ENCODE assay signal across 10 cellular contexts in genomic region chr10:74156919-74157289, GRCh38. TPM values are rescaled to one million over a fixed set of nuclear protein-coding genes. Genes with fewer than 3 reads are reported as not detected.
A peak's percentile ranks its signal among the peaks of the same experiment; 100 is the strongest.
DNase-seq lines count a peak whose midpoint lies in the region; ATAC-seq, FAIRE-seq and TF ChIP-seq lines count a peak whose summit lies in the region.
"Had no signal": no experiment of that assay in that cellular context is flagged by ENCODE, and none has a peak within 500 bp of the region (broad histone marks: within the 10 kb centered on the region; RNA-seq: fewer than 3 reads in every experiment).

No MANE protein-coding gene starts in this region.

- FAIRE-seq in GM19239 (lab: Jason Lieb, UNC) (peak; percentile 88), K562 (lab: Jason Lieb, UNC) (no peak)

- ATAC-seq in K562, result peak; percentile 22
- peak; percentile 39 to 70 (median 62) for ATAC-seq in psoas muscle
- ATAC-seq in GM18517 (IDR thresholded peaks at IDR 0.05; ENCODE audit: unreplicated experiment), result no peak
- ATAC-seq: activated T-helper 17 cell treated with anti-CD3 and anti-CD28 coated beads, Interleukin-2, amount 50 U/mL, for 72 hours; natural killer cell had no signal

- BruUV-seq in K562 (replicated peaks; lab: Mats Ljungman, UMichigan), result no TSS peak

- 9% methylated on average over 2 of the region's 2 CpGs for WGBS in K562 (ENCODE audit: insufficient coverage, low coverage, missing lambda C conversion rate)
- WGBS in psoas muscle, 3 donors, result 12 to 23% (median 15%) methylated on average over 2 of the region's 2 CpGs

- peaks cover 58% of the 10 kb centered on the region for H3K79me2 ChIP-seq in K562 (ENCODE audit: control insufficient read depth, insufficient read depth, low read length)

- POLR2A ChIA-PET in K562 (lab: Yijun Ruan, JAX), result interaction anchor here (0.6 to 3.9 kb wide), 5 partner anchors 9 to 874 kb away, joined by 3 to 18 read pairs (median 4); no protein-coding TSS in a partner anchor

- CTCF ChIA-PET in K562 (lab: Yijun Ruan, JAX; ENCODE audit: low intra/inter-chr PET ratio), result no interaction called here

- no peak for TF ChIP-seq RAD21 in K562 (CRISPR knock-in tag; conservative IDR thresholded peaks at IDR 0.05 in 1 of 2, IDR thresholded peaks at IDR 0.05 in 1 of 2)

- H3K4me1 ChIP-seq in K562 (replicated peaks in 1 of 2; ENCODE audit: control insufficient read depth in 2 of 2, insufficient read depth in 2 of 2, low read length in 2 of 2) (peaks cover 4 to 26% of the 10 kb centered on the region in 2 experiments; a peak in 4 of 5 replicates), psoas muscle (peaks cover 38% of the 10 kb centered on the region)

- H4K20me1 ChIP-seq in K562 (replicated peaks; ENCODE audit: control insufficient read depth, insufficient read depth, low read length), result no peaks in the 10 kb centered on the region

- intact Hi-C loops in K562 (cut with micrococcal nuclease), result no loop called here
- intact Hi-C loops in psoas muscle (cut with DNase I), result no loop called here

- no peak for DNase-seq in GM19239 (ENCODE audit: insufficient read length, low spot score)
- DNase-seq in KBM-7, result peak; percentile 61
- peak; percentile 38 to 57 (median 49) for DNase-seq in K562 (ENCODE audit: extremely low read depth in 1 of 4, low spot score in 3 of 4)
- DNase-seq in psoas muscle, result peak; percentile 34 to 61
- no peak for DNase-seq in stimulated activated CD4-positive, alpha-beta T cell treated with anti-CD3 and anti-CD28 coated beads, Interleukin-1b, Interleukin-23, amount 100 ng/mL, for 48 hours
- no peak for DNase-seq in NCI-H2227 treated with DMSO at 0.1 percent for 48 hours (lab: John Stamatoyannopoulos, UW)
- DNase-seq: natural killer cell had no signal

- H3K9ac ChIP-seq in K562 (ENCODE audit: insufficient read depth in 1 of 2, low read depth in 2 of 2, low read length in 2 of 2), result peak overlapping the region in 1 of 2 experiments; percentile 56; a peak in 1 of 4 replicates

- H3K36me3 ChIP-seq in K562 (ENCODE audit: control insufficient read depth, insufficient read depth, low read length) (no peaks in the 10 kb centered on the region), psoas muscle (ENCODE audit: insufficient read depth in 1 of 2, low read depth in 1 of 2) (no peaks in the 10 kb centered on the region)

- H3K27ac ChIP-seq in K562 (ENCODE audit: extremely low read depth, low read depth, low read length) (no peak overlapping the region), psoas muscle (no peak overlapping the region)
- H3K27ac ChIP-seq: VCaP had no signal

- H3K9me1 ChIP-seq in K562 (ENCODE audit: control insufficient read depth, insufficient read depth, low read length), result peaks cover 6% of the 10 kb centered on the region

- no peak overlapping the region for H2AFZ ChIP-seq in K562 (ENCODE audit: low read depth, low read length)

- no peak overlapping the region for H3K4me2 ChIP-seq in K562 (ENCODE audit: insufficient read depth, low read length)

- H3K9me3 ChIP-seq in K562 (replicated peaks; ENCODE audit: control insufficient read depth, insufficient read depth, low read depth, low read length), result no peaks in the 10 kb centered on the region
- no peaks in the 10 kb centered on the region for H3K9me3 ChIP-seq in psoas muscle

- H3K4me3 ChIP-seq in K562 (no peak overlapping the region), psoas muscle (no peak overlapping the region)

- in situ Hi-C loops in KBM-7 (cut with MboI; ENCODE audit: low pct_unique_long_range_greater_than_20kb, low sequenced_read_pairs) (no loop called here), K562 (cut with MboI) (no loop called here)

- no peak for TF ChIP-seq POLR2A in K562 (conservative IDR thresholded peaks at IDR 0.05)

- no peak for TF ChIP-seq EP300 in K562 (IDR thresholded peaks at IDR 0.05; ENCODE audit: low read length)

- TF ChIP-seq CTCF in K562 (IDR thresholded peaks at IDR 0.05 in 2 of 3, conservative IDR thresholded peaks at IDR 0.05 in 1 of 3; ENCODE audit: insufficient read depth in 2 of 3, low read depth in 1 of 3, low read length in 3 of 3) (no peak), psoas muscle (IDR thresholded peaks at IDR 0.05) (no peak)

- no peaks in the 10 kb centered on the region for H3K27me3 ChIP-seq in K562 (ENCODE audit: control insufficient read depth in 2 of 2, insufficient read depth in 2 of 2, low read length in 2 of 2)
- no peaks in the 10 kb centered on the region for H3K27me3 ChIP-seq in psoas muscle (ENCODE audit: insufficient read depth in 3 of 3, low read length in 2 of 3)

TF ChIP-seq in K562, 482 proteins besides CTCF, POLR2A, EP300 and RAD21 (continues in another document):
- no peak for TF ChIP-seq MAFF (IDR thresholded peaks at IDR 0.05; ENCODE audit: low read length)
- peak in 1 of 2 experiments; percentile 40; a peak in 1 of 4 replicates for TF ChIP-seq RCOR1 (IDR thresholded peaks at IDR 0.05; ENCODE audit: borderline replicate concordance in 1 of 2, low read depth in 2 of 2, low read length in 2 of 2)
- peak in 1 of 2 experiments; percentile 23; a peak in 1 of 4 replicates for TF ChIP-seq KDM1A (IDR thresholded peaks at IDR 0.05)
- 0 out of 4 replicates have a peak, but pooled peaks of 1 of the 2 experiments have one; percentile 22 for TF ChIP-seq TRIM24 (IDR thresholded peaks at IDR 0.05)
- 0 out of 2 replicates have a peak, but pooled peaks have one; percentile 40 for TF ChIP-seq ZFP91 (CRISPR knock-in tag; IDR thresholded peaks at IDR 0.05)

RNA-seq across cellular contexts. Expression of gene ADK, which starts 5.9 kb away (rescaled TPM):
- 43.7 and 86.9 TPM in 2 replicates for total RNA-seq in K562 (2011; cell fraction: chromatin; rRNA removed; ENCODE audit: low replicate concordance)
- total RNA-seq in K562 (2011; cell fraction: nucleolus; rRNA removed), result 26.2 and 32.6 TPM in 2 replicates
- total RNA-seq in K562 (2011; cell fraction: nucleoplasm; rRNA removed), result 31.7 and 37.8 TPM in 2 replicates
- total RNA-seq in K562 (2014; rRNA removed) (50.5 and 54.2 TPM in 2 replicates), K562 (2014; rRNA removed; fragmentation: Illumina TruSeq; extraction: Trizol) (72.6 and 87.9 TPM in 2 replicates), K562 (2015; rRNA removed; fragmentation: Illumina TruSeq; extraction: Trizol) (61.1 and 65.4 TPM in 2 replicates), K562 (2021) (73.6 and 75.1 TPM in 2 replicates), psoas muscle (10 to 100 TPM; 19.3 to 32.3 (median 25.6) TPM)
- polyA plus RNA-seq in K562 (2011; rRNA removed) (55.4 and 88.5 TPM in 2 replicates), K562 (2014; fragmentation: Illumina TruSeq; extraction: Trizol) (77.8 and 78.9 TPM in 2 replicates), K562 (2014; fragmentation: Nextera tagmentation; extraction: Ambion mirVana) (10 to 100 TPM; 83.6 to 97.8 TPM), K562 (2014; rRNA removed) (65.8 and 71.0 TPM in 2 replicates), psoas muscle (10 to 100 TPM; 17.8 to 28.6 (median 22.0) TPM)
- polyA plus RNA-seq in K562 (2011; cell fraction: cytosol; rRNA removed), result 15.0 and 24.2 TPM in 2 replicates
- 10.0 and 16.4 TPM in 2 replicates for polyA plus RNA-seq in K562 (2011; cell fraction: nucleus; rRNA removed)
- 42.2 and 50.7 TPM in 2 replicates for polyA plus RNA-seq in K562 (2012)
- 59.0 and 60.1 TPM in 2 replicates for polyA minus RNA-seq in K562 (2011; rRNA and poly(A)+ RNA removed)
- 15.1 and 21.9 TPM in 2 replicates for polyA minus RNA-seq in K562 (2011; cell fraction: cytosol; rRNA and poly(A)+ RNA removed)
- polyA minus RNA-seq in K562 (2011; cell fraction: nucleus; rRNA and poly(A)+ RNA removed), result 25.7 and 34.8 TPM in 2 replicates

RNA-seq across cellular contexts. Expression of gene AP3M1, which starts 6.3 kb away (rescaled TPM):
- 79.8 and 112 TPM in 2 replicates for total RNA-seq in K562 (2011; cell fraction: chromatin; rRNA removed; ENCODE audit: low replicate concordance)
- total RNA-seq in K562 (2011; cell fraction: nucleolus; rRNA removed), result 46.7 and 47.5 TPM in 2 replicates
- 65.3 and 84.1 TPM in 2 replicates for total RNA-seq in K562 (2011; cell fraction: nucleoplasm; rRNA removed)
- total RNA-seq in K562 (2014; rRNA removed), result 44.3 and 48.1 TPM in 2 replicates
- 67.1 and 75.5 TPM in 2 replicates for total RNA-seq in K562 (2014; rRNA removed; fragmentation: Illumina TruSeq; extraction: Trizol)
- total RNA-seq in K562 (2015; rRNA removed; fragmentation: Illumina TruSeq; extraction: Trizol), result 61.4 and 67.6 TPM in 2 replicates
- total RNA-seq in K562 (2021), result 66.8 and 67.8 TPM in 2 replicates
- 109 and 135 TPM in 2 replicates for polyA plus RNA-seq in K562 (2011; rRNA removed)
- polyA plus RNA-seq in K562 (2011; cell fraction: cytosol; rRNA removed), result 39.8 and 73.5 TPM in 2 replicates
- 48.8 and 68.8 TPM in 2 replicates for polyA plus RNA-seq in K562 (2011; cell fraction: nucleus; rRNA removed)
- polyA plus RNA-seq in K562 (2012), result 53.8 and 71.1 TPM in 2 replicates
- 86.9 and 105 TPM in 2 replicates for polyA plus RNA-seq in K562 (2014; fragmentation: Illumina TruSeq; extraction: Trizol)
- 10 to 100 TPM; 54.7 to 89.9 TPM for polyA plus RNA-seq in K562 (2014; fragmentation: Nextera tagmentation; extraction: Ambion mirVana)
- polyA plus RNA-seq in K562 (2014; rRNA removed), result 51.5 and 68.4 TPM in 2 replicates
- 140 and 141 TPM in 2 replicates for polyA minus RNA-seq in K562 (2011; rRNA and poly(A)+ RNA removed)
- 41.5 and 57.5 TPM in 2 replicates for polyA minus RNA-seq in K562 (2011; cell fraction: cytosol; rRNA and poly(A)+ RNA removed)
- 24.9 and 46.7 TPM in 2 replicates for polyA minus RNA-seq in K562 (2011; cell fraction: nucleus; rRNA and poly(A)+ RNA removed)
- 10 to 100 TPM; 19.6 to 25.6 (median 20.9) TPM for total RNA-seq in psoas muscle
- 10 to 100 TPM in 2 of 3 donors, 1 to 10 TPM in 1; 9.5 to 26.9 (median 14.5) TPM for polyA plus RNA-seq in psoas muscle

Comparison
In these comparisons a context has a peak if more than half of its experiments do, and no peak if none do; other contexts are left out.
1. DNase-seq: peak in KBM-7 (single experiment), K562 (4 of 4) and psoas muscle (2 of 2); none in GM19239 (single experiment), stimulated activated CD4-positive, alpha-beta T cell treated with anti-CD3 and anti-CD28 coated beads, Interleukin-1b, Interleukin-23, amount 100 ng/mL, for 48 hours (single experiment) and NCI-H2227 treated with DMSO at 0.1 percent for 48 hours (single experiment).